In the genomic region with DNA sequence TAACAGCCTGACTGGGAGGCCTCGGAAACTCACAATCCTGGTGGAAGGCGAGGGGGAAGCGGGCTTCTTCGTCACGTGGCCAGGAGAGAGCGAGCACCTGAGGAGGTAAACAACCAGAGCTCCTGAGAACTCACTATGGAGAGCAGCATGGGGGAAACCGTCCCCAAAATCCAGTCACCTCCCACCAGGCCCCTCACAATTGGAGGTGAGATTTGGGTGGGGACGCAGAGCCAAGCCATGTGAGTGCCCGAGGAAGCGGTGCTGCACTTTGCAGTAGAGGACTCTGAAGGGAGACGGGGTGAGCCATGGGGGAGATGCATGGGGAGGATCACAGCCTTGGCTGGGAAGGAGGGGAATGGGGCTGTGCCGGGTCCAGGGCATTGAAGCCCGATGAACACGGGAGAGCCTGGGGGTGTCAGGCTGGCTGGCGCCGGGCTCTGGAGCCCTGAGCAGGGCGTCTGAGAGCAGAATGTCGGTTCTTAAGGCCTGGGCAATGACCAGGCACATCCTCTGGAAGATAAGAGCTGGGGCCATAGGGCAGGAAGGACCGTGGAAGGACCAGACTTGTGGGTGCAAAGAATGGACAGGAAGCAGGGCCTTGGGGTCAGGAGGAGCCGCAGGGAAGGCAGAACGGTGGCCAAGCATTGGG, we compare ENCODE assay signal across 18 cellular contexts.
DNase-seq lines count a peak whose midpoint lies in the region; ATAC-seq and TF ChIP-seq lines count a peak whose summit lies in the region.
"Had no signal": no experiment of that assay in that cellular context is flagged by ENCODE, and none has a peak within 500 bp of the region (broad histone marks: within the 10 kb centered on the region; RNA-seq: fewer than 3 reads in every experiment).

No MANE protein-coding gene starts in this region.

- peaks cover 0 to 27% (median 16%) of the 10 kb centered on the region in 5 donors for H3K9me3 Mint-ChIP-seq in CD8-positive, alpha-beta memory T cell
- H3K9me3 Mint-ChIP-seq in GM23338 = peaks cover 15% of the 10 kb centered on the region

- intact Hi-C loops in testis (cut with DNase I; ENCODE audit: low total_unique reads) = no loop called here

- H2AFZ ChIP-seq in GM23338 = 0 out of 2 replicates have a peak overlapping the region, but pooled peaks have one; percentile 52
- H2AFZ ChIP-seq in neuronal stem cell (ENCODE audit: low read length) = no peak overlapping the region

- no peaks in the 10 kb centered on the region for H3K4me1 Mint-ChIP-seq in CD8-positive, alpha-beta memory T cell
- peaks cover 23% of the 10 kb centered on the region for H3K4me1 Mint-ChIP-seq in GM23338

- H3K79me1 ChIP-seq in neuronal stem cell (ENCODE audit: low read depth, low read length) = peaks cover 4% of the 10 kb centered on the region

- H3K4ac ChIP-seq in neuronal stem cell (ENCODE audit: low read length) = no peak overlapping the region

- H3K9me2 ChIP-seq in GM23338 (ENCODE audit: insufficient read depth) = no peaks in the 10 kb centered on the region

- no peak for ATAC-seq in GM23338
- ATAC-seq: CD8-positive, alpha-beta T cell had no signal

- no peak overlapping the region for H2AK5ac ChIP-seq in neuronal stem cell (ENCODE audit: low read depth, low read length)

- no peak overlapping the region for H3K4me3 Mint-ChIP-seq in CD8-positive, alpha-beta memory T cell
- no peak overlapping the region for H3K4me3 Mint-ChIP-seq in GM23338
- H3K4me3 Mint-ChIP-seq: CD4-positive, alpha-beta T cell; CD8-positive, alpha-beta T cell had no signal

- no peaks in the 10 kb centered on the region for H4K20me1 ChIP-seq in GM23338 (replicated peaks; ENCODE audit: insufficient read depth)
- H4K20me1 ChIP-seq: BLaER1 had no signal

- H3K23ac ChIP-seq in neuronal stem cell (ENCODE audit: low read depth, low read length, poor library complexity) = peak overlapping the region; percentile 9

- H4K8ac ChIP-seq in neuronal stem cell (ENCODE audit: low read depth, low read length) = no peak overlapping the region

- no peaks in the 10 kb centered on the region for H3K4me1 ChIP-seq in CD8-positive, alpha-beta memory T cell (ENCODE audit: insufficient read depth, low read length)
- H3K4me1 ChIP-seq in GM23338 (ENCODE audit: insufficient read depth) (peaks cover 9% of the 10 kb centered on the region), neuronal stem cell (ENCODE audit: control insufficient read depth in 2 of 2, insufficient read depth in 1 of 2, low read depth in 1 of 2, low read length in 2 of 2) (peaks cover 0 to 14% of the 10 kb centered on the region in 2 donors), testis (no peaks in the 10 kb centered on the region)
- H3K4me1 ChIP-seq: BLaER1 had no signal

- no peak overlapping the region for H2BK120ac ChIP-seq in neuronal stem cell (ENCODE audit: low read depth, low read length)

- no peak for DNase-seq in CD8-positive, alpha-beta memory T cell
- DNase-seq in GM23338 (ENCODE audit: low spot score) (no peak), neuronal stem cell (ENCODE audit: low spot score) (no peak), testis (no peak), nucleus accumbens (lab: John Stamatoyannopoulos, UW) (no peak), C1 segment of cervical spinal cord (lab: John Stamatoyannopoulos, UW) (no peak), DMS114 treated with DMSO at 0.1 percent for 48 hours (lab: John Stamatoyannopoulos, UW; ENCODE audit: unreplicated experiment) (no peak)
- DNase-seq: 8988T; ACHN; BE2C; CD4-positive, alpha-beta T cell; CD8-positive, alpha-beta T cell; COR-L47; DMS 273 treated with DMSO at 0.1 percent for 48 hours; DMS79 treated with DMSO at 0.1 percent for 48 hours; GF-D8 had no signal

- TF ChIP-seq POLR2A in testis (IDR thresholded peaks at IDR 0.05) = no peak

- no peaks in the 10 kb centered on the region for H3K36me3 Mint-ChIP-seq in CD8-positive, alpha-beta memory T cell
- H3K36me3 Mint-ChIP-seq in GM23338 (ENCODE audit: low read depth) = no peaks in the 10 kb centered on the region
- H3K36me3 Mint-ChIP-seq: CD8-positive, alpha-beta T cell had no signal

- H2BK5ac ChIP-seq in neuronal stem cell (ENCODE audit: low read length) = no peak overlapping the region

- no peaks in the 10 kb centered on the region for H3K79me2 ChIP-seq in GM23338 (replicated peaks; ENCODE audit: insufficient read depth)

- H3K9ac ChIP-seq in neuronal stem cell (ENCODE audit: low read depth, low read length, poor library complexity) = peak overlapping the region; percentile 52
- H3K9ac ChIP-seq: BLaER1 had no signal

- TF ChIP-seq CTCF in GM23338 (conservative IDR thresholded peaks at IDR 0.05; ENCODE audit: low read depth in 2 of 2) (no peak), testis (IDR thresholded peaks at IDR 0.05) (no peak)

- no peak overlapping the region for H4K91ac ChIP-seq in neuronal stem cell (ENCODE audit: low read depth, low read length, poor library complexity)

- H3K4me2 ChIP-seq in GM23338 (no peak overlapping the region), neuronal stem cell (ENCODE audit: insufficient read depth, low read length, poor library complexity, severe bottlenecking) (no peak overlapping the region)
- H3K4me2 ChIP-seq: BLaER1 had no signal

- H3K27me3 Mint-ChIP-seq in CD8-positive, alpha-beta memory T cell = no peaks in the 10 kb centered on the region
- H3K27me3 Mint-ChIP-seq in GM23338 (ENCODE audit: insufficient read depth, low read depth, poor library complexity) = peaks cover 5% of the 10 kb centered on the region
- H3K27me3 Mint-ChIP-seq: CD4-positive, alpha-beta T cell had no signal

- H3F3A ChIP-seq in GM23338 (replicated peaks; ENCODE audit: low read depth) = no peaks in the 10 kb centered on the region

- H3K27ac Mint-ChIP-seq in CD8-positive, alpha-beta memory T cell = no peak overlapping the region
- H3K27ac Mint-ChIP-seq in GM23338 = no peak overlapping the region
- H3K27ac Mint-ChIP-seq: CD4-positive, alpha-beta T cell; CD8-positive, alpha-beta T cell had no signal

- H3K27me3 ChIP-seq in CD8-positive, alpha-beta memory T cell (ENCODE audit: insufficient read depth, low read length, poor library complexity, severe bottlenecking) = no peaks in the 10 kb centered on the region
- no peaks in the 10 kb centered on the region for H3K27me3 ChIP-seq in GM23338 (ENCODE audit: insufficient read depth)
- peaks cover 0 to 4% (median 0%) of the 10 kb centered on the region in 3 experiments for H3K27me3 ChIP-seq in neuronal stem cell (ENCODE audit: control insufficient read depth in 3 of 3, insufficient read depth in 3 of 3, low read depth in 1 of 3, low read length in 3 of 3)
- H3K27me3 ChIP-seq in testis = no peaks in the 10 kb centered on the region
- H3K27me3 ChIP-seq: BE2C, BLaER1 had no signal

- no peak overlapping the region for H2BK15ac ChIP-seq in neuronal stem cell (ENCODE audit: low read length)

- H3K9me3 ChIP-seq in CD8-positive, alpha-beta memory T cell (ENCODE audit: low read length) = no peaks in the 10 kb centered on the region
- H3K9me3 ChIP-seq in neuronal stem cell (replicated peaks in 1 of 2; ENCODE audit: control insufficient read depth in 2 of 2, insufficient read depth in 1 of 2, low read depth in 1 of 2, low read length in 2 of 2) (peaks cover 0 to 3% of the 10 kb centered on the region in 2 donors), testis (no peaks in the 10 kb centered on the region)
- H3K9me3 ChIP-seq: BE2C had no signal

- CTCF ChIA-PET in CD8-positive, alpha-beta memory T cell (lab: Charles Lee) = no interaction called here

- peak overlapping the region; percentile 76 for H3K27ac ChIP-seq in CD8-positive, alpha-beta memory T cell (ENCODE audit: low read depth, low read length)
- H3K27ac ChIP-seq in GM23338 (ENCODE audit: low read depth) (no peak overlapping the region), neuronal stem cell (replicated peaks; ENCODE audit: low read length) (no peak overlapping the region), testis (no peak overlapping the region)
- H3K27ac ChIP-seq: BLaER1, C4-2B had no signal

- no peak overlapping the region for H2BK12ac ChIP-seq in neuronal stem cell (ENCODE audit: low read length)

- no peaks in the 10 kb centered on the region for H3K36me3 ChIP-seq in CD8-positive, alpha-beta memory T cell (ENCODE audit: insufficient read depth, low read length)
- H3K36me3 ChIP-seq in GM23338 (ENCODE audit: insufficient read depth) (no peaks in the 10 kb centered on the region), neuronal stem cell (replicated peaks in 1 of 2; ENCODE audit: control insufficient read depth in 2 of 2, insufficient read depth in 2 of 2, low read length in 2 of 2) (peaks cover 0 to 4% of the 10 kb centered on the region in 2 donors), testis (ENCODE audit: low read depth, missing control alignments) (no peaks in the 10 kb centered on the region)
- H3K36me3 ChIP-seq: BE2C, BLaER1 had no signal

- no peak overlapping the region for H3K18ac ChIP-seq in neuronal stem cell (ENCODE audit: low read length)

- no peak overlapping the region for H3K4me3 ChIP-seq in CD8-positive, alpha-beta memory T cell (ENCODE audit: low read length)
- H3K4me3 ChIP-seq in GM23338 (no peak overlapping the region), neuronal stem cell (ENCODE audit: low read length in 2 of 2) (no peak overlapping the region), testis (peak overlapping the region; percentile 31 to 44)
- H3K4me3 ChIP-seq: BLaER1 had no signal

- POLR2A ChIA-PET in CD8-positive, alpha-beta memory T cell (lab: Charles Lee) = no interaction called here

- WGBS in neuronal stem cell (ENCODE audit: extremely low coverage in 2 of 2, insufficient read length in 2 of 2, insufficient replicate concordance in 1 of 2), 2 donors = no CpG with 5 or more reads among the region's 21 CpGs
- 76 to 78% methylated on average over 19 to 21 of the region's 21 CpGs for WGBS in testis, 2 donors

- no peak overlapping the region for H3K14ac ChIP-seq in neuronal stem cell (ENCODE audit: low read length)

TF ChIP-seq in GM23338, 12 proteins besides CTCF, POLR2A, EP300 and RAD21 (continues in another document):
- TF ChIP-seq NANOG (IDR thresholded peaks at IDR 0.05; ENCODE audit: borderline replicate concordance) = no peak

Comparison
In these comparisons a context has a peak if more than half of its experiments do, and no peak if none do; other contexts are left out.
1. H3K4me3 ChIP-seq: peak in testis (2 of 2); none in CD8-positive, alpha-beta memory T cell (single experiment), GM23338 (single experiment) and neuronal stem cell (0 of 2).